Comparison of ENCODE assay signal across 9 cellular contexts in the genomic region with DNA sequence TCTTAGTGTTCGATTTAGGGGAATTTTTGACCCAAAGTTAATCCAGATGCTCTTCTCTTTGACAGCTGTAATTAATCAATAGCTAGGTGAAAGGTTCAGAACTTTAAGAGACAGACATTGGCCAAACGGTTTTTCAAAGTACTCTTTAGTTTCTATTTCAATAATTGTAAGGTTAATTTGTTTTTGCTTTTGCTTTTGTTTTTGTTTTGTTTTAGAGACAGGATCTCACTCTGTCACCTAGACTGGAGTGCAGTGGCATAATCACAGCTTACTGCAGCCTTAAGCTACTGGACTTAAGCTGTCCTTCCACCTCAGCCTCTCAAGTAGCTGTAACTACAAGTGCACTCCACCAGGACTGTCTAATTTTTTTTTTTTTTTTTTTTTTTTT.
DNase-seq lines count a peak whose midpoint lies in the region; ATAC-seq and TF ChIP-seq lines count a peak whose summit lies in the region.
"Had no signal": no experiment of that assay in that cellular context is flagged by ENCODE, and none has a peak within 500 bp of the region (broad histone marks: within the 10 kb centered on the region; RNA-seq: fewer than 3 reads in every experiment).

No MANE protein-coding gene starts in this region.

- peak overlapping the region; percentile 5; the same call in 1 of the 2 replicates for H3K4me3 ChIP-seq in GM12864 (ENCODE audit: low read depth, low read length)
- H3K4me3 ChIP-seq in brain microvascular endothelial cell (ENCODE audit: low read depth, low read length): no peak overlapping the region

- H3K27me3 ChIP-seq in brain microvascular endothelial cell (replicated peaks): no peaks in the 10 kb centered on the region

- TF ChIP-seq CTCF in GM12864 (IDR thresholded peaks at IDR 0.05; ENCODE audit: low read depth, low read length, missing control alignments) (no peak), brain microvascular endothelial cell (IDR thresholded peaks at IDR 0.05; ENCODE audit: low read depth, low read length, missing control alignments) (no peak)

- ATAC-seq in GM19043 (IDR thresholded peaks at IDR 0.05; ENCODE audit: low read depth, unreplicated experiment) (peak; percentile 73), HG02678 (IDR thresholded peaks at IDR 0.05; ENCODE audit: unreplicated experiment) (peak; percentile 85), HG03520 (IDR thresholded peaks at IDR 0.05; ENCODE audit: unreplicated experiment) (peak; percentile 73)

- in situ Hi-C loops in KBM-7 (cut with MboI; ENCODE audit: low pct_unique_long_range_greater_than_20kb, low sequenced_read_pairs) (no loop called here), brain microvascular endothelial cell (cut with HindIII; ENCODE audit: low pct_ligation_motif_present, low sequenced_read_pairs) (no loop called here)

- DNase-seq in GM12864 (ENCODE audit: low read depth) (no peak), KBM-7 (no peak), brain microvascular endothelial cell (no peak), NCI-H146 (lab: John Stamatoyannopoulos, UW) (no peak)
- no peak for DNase-seq in activated naive CD4-positive, alpha-beta T cell treated with Interleukin-2 at 50 U/mL for 16 hours

- no peaks in the 10 kb centered on the region for H3K36me3 ChIP-seq in brain microvascular endothelial cell (replicated peaks)

- H3K27ac ChIP-seq in brain microvascular endothelial cell: no peak overlapping the region
- H3K27ac ChIP-seq: C4-2B had no signal
